13 cellular contexts compared by ENCODE assay signal in the genomic region with DNA sequence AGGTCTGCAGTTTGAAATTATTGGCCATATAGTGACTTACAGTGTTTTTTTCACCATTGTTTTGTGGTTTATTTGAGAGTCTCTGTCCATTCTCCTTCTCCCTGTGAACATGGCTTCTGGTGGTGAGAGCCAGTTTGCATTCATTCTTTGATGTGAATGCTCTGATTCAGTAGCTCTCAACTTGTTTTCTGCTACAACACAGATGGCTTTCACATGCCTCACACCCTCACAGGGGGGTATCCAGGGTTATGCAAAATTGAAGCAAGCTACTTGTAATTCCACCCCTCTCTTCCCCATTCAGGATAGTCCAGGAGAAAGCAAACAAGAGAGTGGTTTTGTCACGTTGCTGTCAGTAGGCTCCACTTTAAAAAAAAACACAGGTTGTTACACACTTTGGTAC. TPM values are rescaled to one million over a fixed set of nuclear protein-coding genes. Genes with fewer than 3 reads are reported as not detected.
DNase-seq lines count a peak whose midpoint lies in the region; ATAC-seq, FAIRE-seq and TF ChIP-seq lines count a peak whose summit lies in the region.
"Had no signal": no experiment of that assay in that cellular context is flagged by ENCODE, and none has a peak within 500 bp of the region (broad histone marks: within the 10 kb centered on the region; RNA-seq: fewer than 3 reads in every experiment).

No MANE protein-coding gene starts in this region.

- TF ChIP-seq RAD21 in A549 (conservative IDR thresholded peaks at IDR 0.05 in 1 of 2, IDR thresholded peaks at IDR 0.05 in 1 of 2) = no peak

- TF ChIP-seq POLR2A in A549 (IDR thresholded peaks at IDR 0.05; ENCODE audit: low read length) (no peak), H54 (IDR thresholded peaks at IDR 0.05; ENCODE audit: low read depth, low read length) (no peak)

- H3K4me3 ChIP-seq in A549 (no peak overlapping the region), ectodermal cell (ENCODE audit: insufficient read depth, low read depth, low read length) (no peak overlapping the region)
- H3K4me3 ChIP-seq: heart right ventricle had no signal

- FAIRE-seq in A549 (lab: Jason Lieb, UNC) = no peak
- FAIRE-seq in H54 (lab: Jason Lieb, UNC) = peak; percentile 45

- no peaks in the 10 kb centered on the region for H3K36me3 ChIP-seq in ectodermal cell (ENCODE audit: control insufficient read depth, insufficient read depth, low read length)
- H3K36me3 ChIP-seq: heart right ventricle had no signal

- 17% methylated on average over 1 of the region's 1 CpG for WGBS in A549 (ENCODE audit: missing lambda C conversion rate)
- WGBS in ectodermal cell, 2 experiments = 0% methylated on average over 1 of the region's 1 CpG; no CpG with 5 or more reads in 1 of the 2 experiments

- no peak for TF ChIP-seq CTCF in A549 (IDR thresholded peaks at IDR 0.05)
- TF ChIP-seq CTCF in GM20000 (IDR thresholded peaks at IDR 0.05; ENCODE audit: extremely low read depth, missing control alignments) = no peak

- H3K27ac ChIP-seq in A549 (0 out of 6 replicates have a peak overlapping the region, but pooled peaks of 1 of the 2 experiments have one; percentile 5), ectodermal cell (ENCODE audit: insufficient read depth, low read depth, low read length, poor library complexity, severe bottlenecking) (peak overlapping the region; percentile 87), layer of hippocampus (ENCODE audit: low read depth, low read length) (peak overlapping the region; percentile 15)
- H3K27ac ChIP-seq: heart right ventricle had no signal

- POLR2A ChIA-PET in A549 (lab: Yijun Ruan, JAX) = no interaction called here

- no peak; a peak in 1 of 6 replicates for ATAC-seq in A549
- ATAC-seq in left lobe of liver = no peak
- ATAC-seq in GM21717 (IDR thresholded peaks at IDR 0.05; ENCODE audit: unreplicated experiment) = no peak
- ATAC-seq: heart right ventricle had no signal

- H3K4me1 ChIP-seq in A549 (peaks cover 36% of the 10 kb centered on the region), ectodermal cell (ENCODE audit: control insufficient read depth, insufficient read depth, low read length) (peaks cover 22% of the 10 kb centered on the region)

- H3K4me2 ChIP-seq in A549 = 0 out of 3 replicates have a peak overlapping the region, but pooled peaks have one; percentile 2

- no peak for TF ChIP-seq EP300 in A549 (IDR thresholded peaks at IDR 0.05)

- DNase-seq in A549 (ENCODE audit: low read depth in 1 of 2, low spot score in 1 of 2) = no peak
- DNase-seq in H54 (ENCODE audit: insufficient read length, low spot score) = no peak
- no peak for DNase-seq in HT-29 (ENCODE audit: low spot score)
- DNase-seq in left lobe of liver (ENCODE audit: low spot score) = no peak
- DNase-seq in GM20000 (ENCODE audit: low spot score) = no peak
- DNase-seq: activated T-cell treated with anti-CD3 and anti-CD28 coated beads, Interleukin-2, amount 50 U/mL, for 1 hour; effector CD4-positive, alpha-beta T cell; heart right ventricle; Kasumi-1; mammary epithelial cell had no signal

- H3K9me3 ChIP-seq in A549 (no peaks in the 10 kb centered on the region), ectodermal cell (ENCODE audit: control insufficient read depth, low read length) (no peaks in the 10 kb centered on the region)
- H3K9me3 ChIP-seq: heart right ventricle had no signal

- CTCF ChIA-PET in A549 (lab: Yijun Ruan, JAX) = interaction anchor here (0.6 kb wide), 1 partner anchor 845 kb away, joined by 3 read pairs; no protein-coding TSS in a partner anchor

- H3K27me3 ChIP-seq in ectodermal cell (ENCODE audit: control insufficient read depth, insufficient read depth, low read length, poor library complexity, severe bottlenecking) (no peaks in the 10 kb centered on the region), layer of hippocampus (ENCODE audit: control insufficient read depth, insufficient read depth, low read length) (no peaks in the 10 kb centered on the region)
- H3K27me3 ChIP-seq: heart right ventricle had no signal

TF ChIP-seq in A549, 52 proteins besides CTCF, POLR2A, EP300 and RAD21:
- TF ChIP-seq USF2 (IDR thresholded peaks at IDR 0.05) (no peak), BHLHE40 (IDR thresholded peaks at IDR 0.05; ENCODE audit: low read depth, low read length) (no peak), TFCP2L1 (CRISPR knock-in tag; IDR thresholded peaks at IDR 0.05) (no peak), RARB (CRISPR knock-in tag; IDR thresholded peaks at IDR 0.05) (no peak), ZC3H11A (IDR thresholded peaks at IDR 0.05) (no peak), PBX3 (IDR thresholded peaks at IDR 0.05) (no peak), MYC (IDR thresholded peaks at IDR 0.05; ENCODE audit: borderline replicate concordance, low read length) (no peak), RFX5 (IDR thresholded peaks at IDR 0.05) (no peak), JUN (IDR thresholded peaks at IDR 0.05) (no peak), MAZ (IDR thresholded peaks at IDR 0.05; ENCODE audit: borderline replicate concordance, low read depth, low read length) (no peak), JUNB (IDR thresholded peaks at IDR 0.05) (no peak), HOXB5 (CRISPR knock-in tag; IDR thresholded peaks at IDR 0.05) (no peak), HMGXB4 (CRISPR knock-in tag; IDR thresholded peaks at IDR 0.05; ENCODE audit: borderline replicate concordance) (no peak), HDAC2 (IDR thresholded peaks at IDR 0.05) (no peak), GATA3 (IDR thresholded peaks at IDR 0.05; ENCODE audit: borderline replicate concordance) (no peak), ZSCAN20 (CRISPR knock-in tag; IDR thresholded peaks at IDR 0.05) (no peak)

RNA-seq across cellular contexts. Expression of gene SLX4IP, which starts 55.6 kb away (rescaled TPM):
- polyA plus RNA-seq in A549 (2011; rRNA removed) (7.5 and 8.0 TPM in 2 replicates), A549 (2017; fragmentation: RNase III; extraction: RNeasy Plus Mini Kit Qiagen cat#74134 plus additional on column Dnase treatment) (3.3 to 3.5 TPM (median 3.4 TPM) in 3 replicates)
- polyA plus RNA-seq in A549 (2012; cell fraction: cytosol; rRNA removed) = 0.83 and 1.0 TPM in 2 replicates
- 2.0 and 2.9 TPM in 2 replicates for polyA plus RNA-seq in A549 (2012; cell fraction: nucleus; rRNA removed)
- 17.4 and 18.8 TPM in 2 replicates for polyA minus RNA-seq in A549 (2011; rRNA and poly(A)+ RNA removed)
- polyA plus RNA-seq in ectodermal cell (2013, experiment 1 of 4) = 8.2 TPM
- 9.0 TPM for polyA plus RNA-seq in ectodermal cell (2013, experiment 2 of 4)
- 5.6 TPM for polyA plus RNA-seq in ectodermal cell (2013, experiment 3 of 4)
- polyA plus RNA-seq in ectodermal cell (2013, experiment 4 of 4) = 6.6 TPM
- 1.4 TPM in 2 replicates for total RNA-seq in HT-29 (2014; rRNA removed; shearing (Covaris generic))
- total RNA-seq in left lobe of liver = 3.0 TPM

RNA-seq across cellular contexts. Expression of gene MKKS, which starts 56.7 kb away (rescaled TPM):
- polyA plus RNA-seq in A549 (2011; rRNA removed) (85.2 and 94.2 TPM in 2 replicates), A549 (2017; fragmentation: RNase III; extraction: RNeasy Plus Mini Kit Qiagen cat#74134 plus additional on column Dnase treatment) (24.3 to 27.6 TPM (median 25.8 TPM) in 3 replicates)
- polyA plus RNA-seq in A549 (2012; cell fraction: cytosol; rRNA removed) = 16.8 and 17.8 TPM in 2 replicates
- polyA plus RNA-seq in A549 (2012; cell fraction: nucleus; rRNA removed) = 4.5 and 7.3 TPM in 2 replicates
- polyA minus RNA-seq in A549 (2011; rRNA and poly(A)+ RNA removed) = 24.7 and 24.9 TPM in 2 replicates
- 30.9 TPM for polyA plus RNA-seq in ectodermal cell (2013, experiment 1 of 4)
- polyA plus RNA-seq in ectodermal cell (2013, experiment 2 of 4) = 27.1 TPM
- 24.7 TPM for polyA plus RNA-seq in ectodermal cell (2013, experiment 3 of 4)
- 30.0 TPM for polyA plus RNA-seq in ectodermal cell (2013, experiment 4 of 4)
- total RNA-seq in HT-29 (2014; rRNA removed; shearing (Covaris generic)) = 4.2 and 5.5 TPM in 2 replicates
- 12.1 TPM for total RNA-seq in left lobe of liver
